Comparison of ENCODE assay signal across 15 cellular contexts in the genomic region with DNA sequence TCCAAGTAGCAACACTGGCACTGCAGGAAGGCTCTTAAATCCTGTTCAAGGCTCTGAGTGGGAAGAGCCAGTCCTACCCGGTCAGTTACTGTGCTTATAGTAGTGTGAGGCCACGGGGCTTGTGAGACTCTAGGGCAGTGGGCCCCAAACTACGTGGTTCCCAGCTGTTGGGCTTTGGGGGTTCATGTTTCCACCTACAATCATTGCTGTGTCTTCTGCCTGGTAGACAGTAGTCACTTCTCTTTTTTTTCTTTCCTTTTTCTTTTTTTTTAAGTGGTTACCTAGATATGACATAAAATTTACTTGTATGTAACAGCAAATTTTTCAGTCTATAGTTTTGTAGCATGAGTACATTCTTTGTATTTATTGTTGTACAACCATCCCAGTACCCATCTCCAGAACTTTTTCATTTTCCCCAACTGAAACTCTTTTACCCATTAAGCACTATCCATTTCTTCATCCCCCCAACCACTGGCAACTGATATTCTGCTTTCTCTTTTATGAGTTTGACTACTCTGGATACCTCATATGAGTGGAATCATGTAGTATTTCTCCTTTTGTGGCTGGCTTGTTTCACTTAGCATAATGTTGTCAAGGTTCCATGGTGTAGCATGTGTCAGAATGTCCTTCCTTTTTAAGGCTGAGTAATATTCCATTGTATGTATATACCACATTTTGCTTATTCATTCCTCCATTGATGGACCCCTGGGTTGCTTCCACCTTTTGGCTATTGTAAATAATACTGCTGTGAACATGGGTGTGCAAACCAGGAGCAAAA.
"Had no signal": no experiment of that assay in that cellular context is flagged by ENCODE, and none has a peak within 500 bp of the region (broad histone marks: within the 10 kb centered on the region; RNA-seq: fewer than 3 reads in every experiment).

No MANE protein-coding gene starts in this region.

- H3K4me3 ChIP-seq: ascending aorta, breast epithelium, heart right ventricle had no signal

- H3K36me3 ChIP-seq: ascending aorta, breast epithelium, heart right ventricle, WERI-Rb-1 had no signal

- DNase-seq: activated CD4-positive, alpha-beta memory T cell treated with anti-CD3 and anti-CD28 coated beads, Interleukin-2, amount 10 ng/mL, durations not matched to agents 7 days and 5 days; cerebellar nuclear complex; effector memory CD4-positive, alpha-beta T cell; heart right ventricle; left ventricle myocardium superior; mesendoderm; nucleus accumbens; posterior cingulate gyrus; retina; stimulated activated CD4-positive, alpha-beta T cell treated with anti-CD3 and anti-CD28 coated beads, Interleukin-4, amount 100 ng/mL, for 1 hour; T-cell; T1000; WERI-Rb-1 had no signal

- H3K9me3 ChIP-seq: ascending aorta, breast epithelium, heart right ventricle had no signal

- H3K4me1 ChIP-seq: ascending aorta, breast epithelium had no signal

- H3K27ac ChIP-seq: ascending aorta, breast epithelium, heart right ventricle, WERI-Rb-1 had no signal

- ATAC-seq: heart right ventricle, left ventricle myocardium superior, T-cell had no signal

- H3K27me3 ChIP-seq: ascending aorta, breast epithelium, heart right ventricle had no signal
